ENCODE assay signal across 25 cellular contexts in the genomic region with DNA sequence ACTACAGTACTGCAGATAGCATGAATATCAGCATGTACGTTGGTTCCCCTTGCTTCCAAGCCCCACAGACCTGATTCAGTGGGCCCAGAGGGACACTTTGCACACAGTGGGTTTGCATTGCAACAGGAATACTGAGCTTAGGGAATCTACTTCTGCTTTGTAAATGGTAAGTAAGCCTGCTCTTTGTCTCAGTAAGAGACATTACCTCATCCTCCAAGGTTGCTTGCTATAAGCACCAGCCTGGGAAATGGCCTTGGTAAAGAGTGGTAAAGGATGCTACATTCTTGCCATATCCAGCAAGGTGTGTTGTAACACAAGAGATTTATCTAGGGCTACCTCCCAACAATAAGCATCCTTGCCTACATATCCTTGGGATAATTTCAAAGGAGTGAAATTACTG.
"Had no signal": no experiment of that assay in that cellular context is flagged by ENCODE, and none has a peak within 500 bp of the region (broad histone marks: within the 10 kb centered on the region; RNA-seq: fewer than 3 reads in every experiment).

No MANE protein-coding gene starts in this region.

- H3K27ac Mint-ChIP-seq: activated B cell treated with CpG ODN at 0.5 μM for 24 hours; activated CD4-positive, alpha-beta T cell treated with anti-CD3 and anti-CD28 coated beads, Interleukin-2, amount 10 ng/mL, durations not matched to agents 24 days and 14 days; activated CD8-positive, alpha-beta memory T cell treated with anti-CD3 and anti-CD28 coated beads, Interleukin-2, amount 10 ng/mL, durations not matched to agents 7 days and 5 days; activated naive CD4-positive, alpha-beta T cell treated with anti-CD3 and anti-CD28 coated beads, Interleukin-2, amount 50 U/mL, for 24 hours; activated T-cell treated with anti-CD3 and anti-CD28 coated beads, Interleukin-2, amount 50 U/mL, for 24 hours; activated T-helper 1 cell treated with anti-CD3 and anti-CD28 coated beads, Interleukin-12 subunit alpha, Interleukin-12 subunit beta, Interleukin-2, Interleukin-4 antibody, amounts not matched to agents 30 ng/mL and 10 ng/mL and 1 ng/mL, durations not matched to agents 14 hours and 24 hours and 36 hours; T-helper 1 cell treated with Interleukin-12 subunit alpha and Interleukin-12 subunit beta and Interleukin-4 antibody, amounts not matched to agents 30 μg/mL and 1 μg/mL, for 36 hours had no signal

- H3K9me3 Mint-ChIP-seq: activated B cell treated with CpG ODN at 0.5 μM for 24 hours; activated CD4-positive, alpha-beta T cell treated with anti-CD3 and anti-CD28 coated beads, Interleukin-2, amount 10 ng/mL, durations not matched to agents 24 days and 14 days; activated naive CD4-positive, alpha-beta T cell treated with anti-CD3 and anti-CD28 coated beads, Interleukin-2, amount 50 U/mL, for 24 hours; activated T-helper 1 cell treated with anti-CD3 and anti-CD28 coated beads, Interleukin-12 subunit alpha, Interleukin-12 subunit beta, Interleukin-2, Interleukin-4 antibody, amounts not matched to agents 30 ng/mL and 10 ng/mL and 1 ng/mL, durations not matched to agents 14 hours and 24 hours and 36 hours had no signal

- H2AFZ ChIP-seq: PC-9 had no signal

- H3K36me3 ChIP-seq: ascending aorta had no signal

- H3K27me3 ChIP-seq: ascending aorta, body of pancreas had no signal

- FAIRE-seq: bronchial epithelial cell had no signal

- H3K4me2 ChIP-seq: PC-9 had no signal

- DNase-seq: activated B cell treated with CpG ODN at 0.5 μM for 24 hours; activated CD4-positive, alpha-beta T cell treated with anti-CD3 and anti-CD28 coated beads for 1 hour; activated CD4-positive, alpha-beta T cell treated with anti-CD3 and anti-CD28 coated beads, Interleukin-2, amount 10 ng/mL, durations not matched to agents 24 days and 14 days; activated CD4-positive, alpha-beta T cell treated with anti-CD3 and anti-CD28 coated beads, Interleukin-2, amount 50 U/mL, for 48 hours; activated CD8-positive, alpha-beta memory T cell treated with anti-CD3 and anti-CD28 coated beads, Interleukin-2, amount 10 ng/mL, durations not matched to agents 7 days and 5 days; activated effector memory CD4-positive, alpha-beta T cell treated with Interleukin-2 at 50 U/mL for 16 hours; activated naive CD4-positive, alpha-beta T cell; activated T-cell treated with anti-CD3 and anti-CD28 coated beads, Interleukin-2, amount 50 U/mL, for 24 hours; amniotic stem cell; body of pancreas; central memory CD4-positive, alpha-beta T cell; Karpas-422; MM.1S; NCI-H1105; NCI-H1436; NCI-H1694 treated with DMSO at 0.1 percent for 48 hours; NCI-H2029 treated with DMSO at 0.1 percent for 48 hours; NCI-H510A treated with DMSO at 0.1 percent for 48 hours; PC-9; SHP77 treated with DMSO at 0.1 percent for 48 hours had no signal

- H3K4me1 ChIP-seq: ascending aorta, body of pancreas had no signal

- H3K27ac ChIP-seq: ascending aorta, body of pancreas, PC-9 had no signal

- ATAC-seq: activated CD8-positive, alpha-beta memory T cell treated with anti-CD3 and anti-CD28 coated beads, Interleukin-2, amount 10 ng/mL, durations not matched to agents 7 days and 5 days; body of pancreas had no signal

- H3K4me1 Mint-ChIP-seq: activated B cell treated with CpG ODN at 0.5 μM for 24 hours; activated CD4-positive, alpha-beta T cell treated with anti-CD3 and anti-CD28 coated beads, Interleukin-2, amount 10 ng/mL, durations not matched to agents 24 days and 14 days; activated CD8-positive, alpha-beta memory T cell treated with anti-CD3 and anti-CD28 coated beads, Interleukin-2, amount 10 ng/mL, durations not matched to agents 7 days and 5 days; activated naive CD4-positive, alpha-beta T cell treated with anti-CD3 and anti-CD28 coated beads, Interleukin-2, amount 50 U/mL, for 24 hours had no signal

- H3K4me3 ChIP-seq: ascending aorta, body of pancreas, PC-9 had no signal

- H3K27me3 Mint-ChIP-seq: activated B cell treated with CpG ODN at 0.5 μM for 24 hours; activated CD4-positive, alpha-beta T cell treated with anti-CD3 and anti-CD28 coated beads, Interleukin-2, amount 10 ng/mL, durations not matched to agents 24 days and 14 days; activated CD8-positive, alpha-beta memory T cell treated with anti-CD3 and anti-CD28 coated beads, Interleukin-2, amount 10 ng/mL, durations not matched to agents 7 days and 5 days; activated naive CD4-positive, alpha-beta T cell treated with anti-CD3 and anti-CD28 coated beads, Interleukin-2, amount 50 U/mL, for 24 hours; activated T-cell treated with anti-CD3 and anti-CD28 coated beads, Interleukin-2, amount 50 U/mL, for 24 hours had no signal

- H3K36me3 Mint-ChIP-seq: activated CD8-positive, alpha-beta memory T cell treated with anti-CD3 and anti-CD28 coated beads, Interleukin-2, amount 10 ng/mL, durations not matched to agents 7 days and 5 days; activated naive CD4-positive, alpha-beta T cell treated with anti-CD3 and anti-CD28 coated beads, Interleukin-2, amount 50 U/mL, for 24 hours had no signal

- H3K4me3 Mint-ChIP-seq: activated B cell treated with CpG ODN at 0.5 μM for 24 hours; activated CD4-positive, alpha-beta T cell treated with anti-CD3 and anti-CD28 coated beads, Interleukin-2, amount 10 ng/mL, durations not matched to agents 24 days and 14 days; activated CD8-positive, alpha-beta memory T cell treated with anti-CD3 and anti-CD28 coated beads, Interleukin-2, amount 10 ng/mL, durations not matched to agents 7 days and 5 days; activated naive CD4-positive, alpha-beta T cell treated with anti-CD3 and anti-CD28 coated beads, Interleukin-2, amount 50 U/mL, for 24 hours; activated T-cell treated with anti-CD3 and anti-CD28 coated beads, Interleukin-2, amount 50 U/mL, for 24 hours; activated T-helper 1 cell treated with anti-CD3 and anti-CD28 coated beads, Interleukin-12 subunit alpha, Interleukin-12 subunit beta, Interleukin-2, Interleukin-4 antibody, amounts not matched to agents 30 ng/mL and 10 ng/mL and 1 ng/mL, durations not matched to agents 14 hours and 24 hours and 36 hours; T-helper 1 cell treated with Interleukin-12 subunit alpha and Interleukin-12 subunit beta and Interleukin-4 antibody, amounts not matched to agents 30 μg/mL and 1 μg/mL, for 36 hours had no signal

- H3K9me3 ChIP-seq: ascending aorta, body of pancreas had no signal
